In the genomic region with DNA sequence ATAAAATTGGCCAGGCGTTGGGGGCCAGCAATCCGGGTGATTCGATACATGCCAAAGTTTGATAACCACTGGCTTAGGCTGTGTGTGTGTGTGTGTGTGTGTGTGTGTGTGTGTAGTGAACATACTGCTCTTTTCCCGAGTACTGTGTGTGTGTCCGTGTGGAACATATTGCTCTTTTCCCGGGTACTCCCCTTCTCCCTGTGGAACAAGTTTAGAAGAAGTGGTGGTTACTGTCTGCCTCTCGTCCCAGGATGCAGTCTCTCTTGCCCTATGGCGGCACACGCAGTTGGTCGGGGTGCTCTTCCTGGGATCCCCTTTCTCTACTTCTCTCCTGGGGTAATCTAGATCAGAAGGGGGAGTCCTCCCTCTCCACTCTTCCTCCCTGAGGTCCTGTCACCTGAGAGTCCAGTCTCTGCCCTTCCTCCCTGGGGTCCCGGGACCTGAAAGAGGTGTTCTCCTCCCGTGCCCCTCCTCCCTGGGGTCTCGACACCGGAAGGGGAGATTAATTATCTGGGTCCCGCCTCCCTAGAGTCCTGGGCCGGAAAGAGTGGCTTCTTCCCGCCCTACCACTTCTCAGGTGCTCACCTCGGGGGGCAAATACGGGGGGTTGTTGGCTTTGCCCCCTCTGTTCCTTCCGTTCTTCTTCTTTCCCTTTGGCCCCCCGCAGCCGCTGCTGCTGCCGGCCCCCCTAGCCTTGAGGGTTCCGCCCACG, we compare ENCODE assay signal across 1 cellular context.
TF ChIP-seq lines count a peak whose summit lies in the region.

No MANE protein-coding gene starts in this region.

TF ChIP-seq in GM12878, 131 proteins besides CTCF, POLR2A, EP300 and RAD21 (continued from another document and continues in another):
- peak; percentile 21 to 55; a peak in 1 of 4 replicates for TF ChIP-seq BHLHE40 (IDR thresholded peaks at IDR 0.05; ENCODE audit: borderline replicate concordance in 1 of 2, low read depth in 2 of 2, low read length in 1 of 2)
- TF ChIP-seq DPF2 (IDR thresholded peaks at IDR 0.05), result peak; percentile 20; the same call in 1 of the 2 replicates
- TF ChIP-seq IKZF2 (IDR thresholded peaks at IDR 0.05), result peak in 1 of 2 experiments; percentile 30; a peak in 2 of 4 replicates
- TF ChIP-seq NBN (IDR thresholded peaks at IDR 0.05), result 0 out of 2 replicates have a peak, but pooled peaks have one; percentile 72
- TF ChIP-seq JUNB (IDR thresholded peaks at IDR 0.05), result no peak
- TF ChIP-seq CBX5 (IDR thresholded peaks at IDR 0.05; ENCODE audit: low read depth), result no peak
- TF ChIP-seq, protein P1, sequence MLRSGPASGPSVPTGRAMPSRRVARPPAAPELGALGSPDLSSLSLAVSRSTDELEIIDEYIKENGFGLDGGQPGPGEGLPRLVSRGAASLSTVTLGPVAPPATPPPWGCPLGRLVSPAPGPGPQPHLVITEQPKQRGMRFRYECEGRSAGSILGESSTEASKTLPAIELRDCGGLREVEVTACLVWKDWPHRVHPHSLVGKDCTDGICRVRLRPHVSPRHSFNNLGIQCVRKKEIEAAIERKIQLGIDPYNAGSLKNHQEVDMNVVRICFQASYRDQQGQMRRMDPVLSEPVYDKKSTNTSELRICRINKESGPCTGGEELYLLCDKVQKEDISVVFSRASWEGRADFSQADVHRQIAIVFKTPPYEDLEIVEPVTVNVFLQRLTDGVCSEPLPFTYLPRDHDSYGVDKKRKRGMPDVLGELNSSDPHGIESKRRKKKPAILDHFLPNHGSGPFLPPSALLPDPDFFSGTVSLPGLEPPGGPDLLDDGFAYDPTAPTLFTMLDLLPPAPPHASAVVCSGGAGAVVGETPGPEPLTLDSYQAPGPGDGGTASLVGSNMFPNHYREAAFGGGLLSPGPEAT (IDR thresholded peaks at IDR 0.05; ENCODE audit: low read depth), result peak; percentile 35; the same call in 1 of the 2 replicates
- TF ChIP-seq, protein P2, sequence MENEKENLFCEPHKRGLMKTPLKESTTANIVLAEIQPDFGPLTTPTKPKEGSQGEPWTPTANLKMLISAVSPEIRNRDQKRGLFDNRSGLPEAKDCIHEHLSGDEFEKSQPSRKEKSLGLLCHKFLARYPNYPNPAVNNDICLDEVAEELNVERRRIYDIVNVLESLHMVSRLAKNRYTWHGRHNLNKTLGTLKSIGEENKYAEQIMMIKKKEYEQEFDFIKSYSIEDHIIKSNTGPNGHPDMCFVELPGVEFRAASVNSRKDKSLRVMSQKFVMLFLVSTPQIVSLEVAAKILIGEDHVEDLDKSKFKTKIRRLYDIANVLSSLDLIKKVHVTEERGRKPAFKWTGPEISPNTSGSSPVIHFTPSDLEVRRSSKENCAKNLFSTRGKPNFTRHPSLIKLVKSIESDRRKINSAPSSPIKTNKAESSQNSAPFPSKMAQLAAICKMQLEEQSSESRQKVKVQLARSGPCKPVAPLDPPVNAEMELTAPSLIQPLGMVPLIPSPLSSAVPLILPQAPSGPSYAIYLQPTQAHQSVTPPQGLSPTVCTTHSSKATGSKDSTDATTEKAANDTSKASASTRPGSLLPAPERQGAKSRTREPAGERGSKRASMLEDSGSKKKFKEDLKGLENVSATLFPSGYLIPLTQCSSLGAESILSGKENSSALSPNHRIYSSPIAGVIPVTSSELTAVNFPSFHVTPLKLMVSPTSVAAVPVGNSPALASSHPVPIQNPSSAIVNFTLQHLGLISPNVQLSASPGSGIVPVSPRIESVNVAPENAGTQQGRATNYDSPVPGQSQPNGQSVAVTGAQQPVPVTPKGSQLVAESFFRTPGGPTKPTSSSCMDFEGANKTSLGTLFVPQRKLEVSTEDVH (IDR thresholded peaks at IDR 0.05; ENCODE audit: low read depth, partially characterized antibody), result no peak
- TF ChIP-seq LARP7 (IDR thresholded peaks at IDR 0.05), result no peak; the same call in 1 of the 2 replicates
- TF ChIP-seq, protein P3, sequence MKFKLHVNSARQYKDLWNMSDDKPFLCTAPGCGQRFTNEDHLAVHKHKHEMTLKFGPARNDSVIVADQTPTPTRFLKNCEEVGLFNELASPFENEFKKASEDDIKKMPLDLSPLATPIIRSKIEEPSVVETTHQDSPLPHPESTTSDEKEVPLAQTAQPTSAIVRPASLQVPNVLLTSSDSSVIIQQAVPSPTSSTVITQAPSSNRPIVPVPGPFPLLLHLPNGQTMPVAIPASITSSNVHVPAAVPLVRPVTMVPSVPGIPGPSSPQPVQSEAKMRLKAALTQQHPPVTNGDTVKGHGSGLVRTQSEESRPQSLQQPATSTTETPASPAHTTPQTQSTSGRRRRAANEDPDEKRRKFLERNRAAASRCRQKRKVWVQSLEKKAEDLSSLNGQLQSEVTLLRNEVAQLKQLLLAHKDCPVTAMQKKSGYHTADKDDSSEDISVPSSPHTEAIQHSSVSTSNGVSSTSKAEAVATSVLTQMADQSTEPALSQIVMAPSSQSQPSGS (IDR thresholded peaks at IDR 0.05; ENCODE audit: low read length), result no peak
- no peak for TF ChIP-seq PAX5 (IDR thresholded peaks at IDR 0.05; ENCODE audit: borderline replicate concordance, low read depth, low read length)
- no peak for TF ChIP-seq ZNF24 (IDR thresholded peaks at IDR 0.05)
- no peak for TF ChIP-seq SRF (IDR thresholded peaks at IDR 0.05; ENCODE audit: low read depth in 2 of 2, low read length in 2 of 2)
- TF ChIP-seq NRF1 (conservative IDR thresholded peaks at IDR 0.05; ENCODE audit: low read depth, low read length), result no peak
- 0 out of 2 replicates have a peak, but pooled peaks have one; percentile 49 for TF ChIP-seq BACH1 (IDR thresholded peaks at IDR 0.05; ENCODE audit: borderline replicate concordance)
- TF ChIP-seq ZNF207 (IDR thresholded peaks at IDR 0.05; ENCODE audit: borderline replicate concordance), result no peak
- no peak; the same call in 1 of the 2 replicates for TF ChIP-seq NR2F1 (conservative IDR thresholded peaks at IDR 0.05)
- TF ChIP-seq KAT2A (conservative IDR thresholded peaks at IDR 0.05; ENCODE audit: control insufficient read depth, low read depth, low read length), result no peak
- TF ChIP-seq, protein P4, sequence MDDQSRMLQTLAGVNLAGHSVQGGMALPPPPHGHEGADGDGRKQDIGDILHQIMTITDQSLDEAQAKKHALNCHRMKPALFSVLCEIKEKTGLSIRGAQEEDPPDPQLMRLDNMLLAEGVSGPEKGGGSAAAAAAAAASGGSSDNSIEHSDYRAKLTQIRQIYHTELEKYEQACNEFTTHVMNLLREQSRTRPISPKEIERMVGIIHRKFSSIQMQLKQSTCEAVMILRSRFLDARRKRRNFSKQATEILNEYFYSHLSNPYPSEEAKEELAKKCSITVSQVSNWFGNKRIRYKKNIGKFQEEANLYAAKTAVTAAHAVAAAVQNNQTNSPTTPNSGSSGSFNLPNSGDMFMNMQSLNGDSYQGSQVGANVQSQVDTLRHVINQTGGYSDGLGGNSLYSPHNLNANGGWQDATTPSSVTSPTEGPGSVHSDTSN (IDR thresholded peaks at IDR 0.05; ENCODE audit: insufficient replicate concordance, low read depth, low read length), result peak; percentile 15
- TF ChIP-seq TCF7 (IDR thresholded peaks at IDR 0.05; ENCODE audit: borderline replicate concordance), result no peak
- TF ChIP-seq BRCA1 (IDR thresholded peaks at IDR 0.05; ENCODE audit: low read depth, low read length), result no peak
- TF ChIP-seq, protein P5, sequence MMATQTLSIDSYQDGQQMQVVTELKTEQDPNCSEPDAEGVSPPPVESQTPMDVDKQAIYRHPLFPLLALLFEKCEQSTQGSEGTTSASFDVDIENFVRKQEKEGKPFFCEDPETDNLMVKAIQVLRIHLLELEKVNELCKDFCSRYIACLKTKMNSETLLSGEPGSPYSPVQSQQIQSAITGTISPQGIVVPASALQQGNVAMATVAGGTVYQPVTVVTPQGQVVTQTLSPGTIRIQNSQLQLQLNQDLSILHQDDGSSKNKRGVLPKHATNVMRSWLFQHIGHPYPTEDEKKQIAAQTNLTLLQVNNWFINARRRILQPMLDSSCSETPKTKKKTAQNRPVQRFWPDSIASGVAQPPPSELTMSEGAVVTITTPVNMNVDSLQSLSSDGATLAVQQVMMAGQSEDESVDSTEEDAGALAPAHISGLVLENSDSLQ (IDR thresholded peaks at IDR 0.05), result no peak; the same call in 1 of the 2 replicates
- TF ChIP-seq STAT1 (conservative IDR thresholded peaks at IDR 0.05), result no peak
- TF ChIP-seq HDAC6 (IDR thresholded peaks at IDR 0.05; ENCODE audit: unreplicated experiment), result no peak
- TF ChIP-seq KLF5 (IDR thresholded peaks at IDR 0.05; ENCODE audit: partially characterized antibody), result no peak
- TF ChIP-seq SREBF2 (IDR thresholded peaks at IDR 0.05; ENCODE audit: low read length), result no peak
- TF ChIP-seq, protein P6, sequence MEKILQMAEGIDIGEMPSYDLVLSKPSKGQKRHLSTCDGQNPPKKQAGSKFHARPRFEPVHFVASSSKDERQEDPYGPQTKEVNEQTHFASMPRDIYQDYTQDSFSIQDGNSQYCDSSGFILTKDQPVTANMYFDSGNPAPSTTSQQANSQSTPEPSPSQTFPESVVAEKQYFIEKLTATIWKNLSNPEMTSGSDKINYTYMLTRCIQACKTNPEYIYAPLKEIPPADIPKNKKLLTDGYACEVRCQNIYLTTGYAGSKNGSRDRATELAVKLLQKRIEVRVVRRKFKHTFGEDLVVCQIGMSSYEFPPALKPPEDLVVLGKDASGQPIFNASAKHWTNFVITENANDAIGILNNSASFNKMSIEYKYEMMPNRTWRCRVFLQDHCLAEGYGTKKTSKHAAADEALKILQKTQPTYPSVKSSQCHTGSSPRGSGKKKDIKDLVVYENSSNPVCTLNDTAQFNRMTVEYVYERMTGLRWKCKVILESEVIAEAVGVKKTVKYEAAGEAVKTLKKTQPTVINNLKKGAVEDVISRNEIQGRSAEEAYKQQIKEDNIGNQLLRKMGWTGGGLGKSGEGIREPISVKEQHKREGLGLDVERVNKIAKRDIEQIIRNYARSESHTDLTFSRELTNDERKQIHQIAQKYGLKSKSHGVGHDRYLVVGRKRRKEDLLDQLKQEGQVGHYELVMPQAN (conservative IDR thresholded peaks at IDR 0.05), result peak; percentile 83
- TF ChIP-seq SMAD5 (IDR thresholded peaks at IDR 0.05; ENCODE audit: low read depth), result no peak
- no peak for TF ChIP-seq SMAD1 (IDR thresholded peaks at IDR 0.05; ENCODE audit: low read depth, partially characterized antibody)
- TF ChIP-seq NFIC (IDR thresholded peaks at IDR 0.05; ENCODE audit: low read depth, low read length), result no peak
- TF ChIP-seq, protein P7, sequence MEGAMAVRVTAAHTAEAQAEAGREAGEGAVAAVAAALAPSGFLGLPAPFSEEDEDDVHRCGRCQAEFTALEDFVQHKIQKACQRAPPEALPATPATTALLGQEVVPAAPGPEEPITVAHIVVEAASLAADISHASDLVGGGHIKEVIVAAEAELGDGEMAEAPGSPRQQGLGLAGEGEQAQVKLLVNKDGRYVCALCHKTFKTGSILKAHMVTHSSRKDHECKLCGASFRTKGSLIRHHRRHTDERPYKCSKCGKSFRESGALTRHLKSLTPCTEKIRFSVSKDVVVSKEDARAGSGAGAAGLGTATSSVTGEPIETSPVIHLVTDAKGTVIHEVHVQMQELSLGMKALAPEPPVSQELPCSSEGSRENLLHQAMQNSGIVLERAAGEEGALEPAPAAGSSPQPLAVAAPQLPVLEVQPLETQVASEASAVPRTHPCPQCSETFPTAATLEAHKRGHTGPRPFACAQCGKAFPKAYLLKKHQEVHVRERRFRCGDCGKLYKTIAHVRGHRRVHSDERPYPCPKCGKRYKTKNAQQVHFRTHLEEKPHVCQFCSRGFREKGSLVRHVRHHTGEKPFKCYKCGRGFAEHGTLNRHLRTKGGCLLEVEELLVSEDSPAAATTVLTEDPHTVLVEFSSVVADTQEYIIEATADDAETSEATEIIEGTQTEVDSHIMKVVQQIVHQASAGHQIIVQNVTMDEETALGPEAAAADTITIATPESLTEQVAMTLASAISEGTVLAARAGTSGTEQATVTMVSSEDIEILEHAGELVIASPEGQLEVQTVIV (IDR thresholded peaks at IDR 0.05; ENCODE audit: borderline replicate concordance, partially characterized antibody), result no peak
- TF ChIP-seq, protein P8, sequence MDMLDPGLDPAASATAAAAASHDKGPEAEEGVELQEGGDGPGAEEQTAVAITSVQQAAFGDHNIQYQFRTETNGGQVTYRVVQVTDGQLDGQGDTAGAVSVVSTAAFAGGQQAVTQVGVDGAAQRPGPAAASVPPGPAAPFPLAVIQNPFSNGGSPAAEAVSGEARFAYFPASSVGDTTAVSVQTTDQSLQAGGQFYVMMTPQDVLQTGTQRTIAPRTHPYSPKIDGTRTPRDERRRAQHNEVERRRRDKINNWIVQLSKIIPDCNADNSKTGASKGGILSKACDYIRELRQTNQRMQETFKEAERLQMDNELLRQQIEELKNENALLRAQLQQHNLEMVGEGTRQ (IDR thresholded peaks at IDR 0.05; ENCODE audit: borderline replicate concordance, low read depth, low read length), result no peak
- TF ChIP-seq ETV6 (conservative IDR thresholded peaks at IDR 0.05 in 1 of 2, IDR thresholded peaks at IDR 0.05 in 1 of 2; ENCODE audit: borderline replicate concordance in 1 of 2, low read depth in 1 of 2), result no peak
- TF ChIP-seq, protein P9, sequence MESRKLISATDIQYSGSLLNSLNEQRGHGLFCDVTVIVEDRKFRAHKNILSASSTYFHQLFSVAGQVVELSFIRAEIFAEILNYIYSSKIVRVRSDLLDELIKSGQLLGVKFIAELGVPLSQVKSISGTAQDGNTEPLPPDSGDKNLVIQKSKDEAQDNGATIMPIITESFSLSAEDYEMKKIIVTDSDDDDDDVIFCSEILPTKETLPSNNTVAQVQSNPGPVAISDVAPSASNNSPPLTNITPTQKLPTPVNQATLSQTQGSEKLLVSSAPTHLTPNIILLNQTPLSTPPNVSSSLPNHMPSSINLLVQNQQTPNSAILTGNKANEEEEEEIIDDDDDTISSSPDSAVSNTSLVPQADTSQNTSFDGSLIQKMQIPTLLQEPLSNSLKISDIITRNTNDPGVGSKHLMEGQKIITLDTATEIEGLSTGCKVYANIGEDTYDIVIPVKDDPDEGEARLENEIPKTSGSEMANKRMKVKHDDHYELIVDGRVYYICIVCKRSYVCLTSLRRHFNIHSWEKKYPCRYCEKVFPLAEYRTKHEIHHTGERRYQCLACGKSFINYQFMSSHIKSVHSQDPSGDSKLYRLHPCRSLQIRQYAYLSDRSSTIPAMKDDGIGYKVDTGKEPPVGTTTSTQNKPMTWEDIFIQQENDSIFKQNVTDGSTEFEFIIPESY (IDR thresholded peaks at IDR 0.05), result no peak
- TF ChIP-seq, protein P10, sequence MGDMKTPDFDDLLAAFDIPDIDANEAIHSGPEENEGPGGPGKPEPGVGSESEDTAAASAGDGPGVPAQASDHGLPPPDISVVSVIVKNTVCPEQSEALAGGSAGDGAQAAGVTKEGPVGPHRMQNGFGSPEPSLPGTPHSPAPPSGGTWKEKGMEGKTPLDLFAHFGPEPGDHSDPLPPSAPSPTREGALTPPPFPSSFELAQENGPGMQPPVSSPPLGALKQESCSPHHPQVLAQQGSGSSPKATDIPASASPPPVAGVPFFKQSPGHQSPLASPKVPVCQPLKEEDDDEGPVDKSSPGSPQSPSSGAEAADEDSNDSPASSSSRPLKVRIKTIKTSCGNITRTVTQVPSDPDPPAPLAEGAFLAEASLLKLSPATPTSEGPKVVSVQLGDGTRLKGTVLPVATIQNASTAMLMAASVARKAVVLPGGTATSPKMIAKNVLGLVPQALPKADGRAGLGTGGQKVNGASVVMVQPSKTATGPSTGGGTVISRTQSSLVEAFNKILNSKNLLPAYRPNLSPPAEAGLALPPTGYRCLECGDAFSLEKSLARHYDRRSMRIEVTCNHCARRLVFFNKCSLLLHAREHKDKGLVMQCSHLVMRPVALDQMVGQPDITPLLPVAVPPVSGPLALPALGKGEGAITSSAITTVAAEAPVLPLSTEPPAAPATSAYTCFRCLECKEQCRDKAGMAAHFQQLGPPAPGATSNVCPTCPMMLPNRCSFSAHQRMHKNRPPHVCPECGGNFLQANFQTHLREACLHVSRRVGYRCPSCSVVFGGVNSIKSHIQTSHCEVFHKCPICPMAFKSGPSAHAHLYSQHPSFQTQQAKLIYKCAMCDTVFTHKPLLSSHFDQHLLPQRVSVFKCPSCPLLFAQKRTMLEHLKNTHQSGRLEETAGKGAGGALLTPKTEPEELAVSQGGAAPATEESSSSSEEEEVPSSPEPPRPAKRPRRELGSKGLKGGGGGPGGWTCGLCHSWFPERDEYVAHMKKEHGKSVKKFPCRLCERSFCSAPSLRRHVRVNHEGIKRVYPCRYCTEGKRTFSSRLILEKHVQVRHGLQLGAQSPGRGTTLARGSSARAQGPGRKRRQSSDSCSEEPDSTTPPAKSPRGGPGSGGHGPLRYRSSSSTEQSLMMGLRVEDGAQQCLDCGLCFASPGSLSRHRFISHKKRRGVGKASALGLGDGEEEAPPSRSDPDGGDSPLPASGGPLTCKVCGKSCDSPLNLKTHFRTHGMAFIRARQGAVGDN (IDR thresholded peaks at IDR 0.05), result no peak
